In the genomic region with DNA sequence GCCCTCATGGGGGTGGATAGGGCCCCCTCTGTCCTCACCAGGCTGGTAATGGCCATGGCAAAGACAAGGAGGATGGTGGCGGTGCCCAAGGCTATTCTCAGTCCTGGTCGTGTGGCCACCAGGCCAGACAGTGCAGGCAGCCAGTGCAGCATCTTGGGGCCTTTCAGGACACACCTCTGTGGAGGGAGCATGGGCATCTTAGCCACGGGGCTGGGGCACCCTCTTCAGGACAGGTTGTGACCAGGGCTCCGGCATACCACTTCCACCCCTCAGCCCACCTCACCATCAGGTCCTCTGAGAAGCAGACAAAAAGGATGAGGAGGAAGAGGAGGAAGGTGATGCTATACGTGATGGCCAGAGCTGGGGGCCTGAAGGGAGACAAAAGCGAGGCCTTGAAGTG, we compare ENCODE assay signal across 25 cellular contexts. TPM values are rescaled to one million over a fixed set of nuclear protein-coding genes. Genes with fewer than 3 reads are reported as not detected.
DNase-seq lines count a peak whose midpoint lies in the region; ATAC-seq, FAIRE-seq and TF ChIP-seq lines count a peak whose summit lies in the region.
"Had no signal": no experiment of that assay in that cellular context is flagged by ENCODE, and none has a peak within 500 bp of the region (broad histone marks: within the 10 kb centered on the region; RNA-seq: fewer than 3 reads in every experiment).

No MANE protein-coding gene starts in this region.

- H3K79me2 ChIP-seq in HepG2 (ENCODE audit: insufficient read depth, low read length), result no peaks in the 10 kb centered on the region

- no TSS peak for BruUV-seq in HepG2 (replicated peaks; lab: Mats Ljungman, UMichigan)

- no peak overlapping the region for H3K4me3 Mint-ChIP-seq in stimulated activated effector memory CD8-positive, alpha-beta T cell treated with anti-CD3 and anti-CD28 coated beads, Interleukin-12 subunit alpha, Interleukin-12 subunit beta, amount 100 ng/mL, for 72 hours
- H3K4me3 Mint-ChIP-seq: B cell; CD8-positive, alpha-beta T cell; H9; HFFc6 had no signal

- POLR2A ChIA-PET in HepG2 (lab: Yijun Ruan, JAX), result interaction anchor here (0.8 to 1.3 kb wide), 3 partner anchors 24 to 108 kb away, joined by 3 to 5 read pairs (median 4); a partner anchor contains a TSS

- no peak overlapping the region for H3K9ac ChIP-seq in HepG2 (ENCODE audit: insufficient read depth, low read depth, low read length)
- H3K9ac ChIP-seq: GM23248 had no signal

- H3K4me2 ChIP-seq in HepG2 (ENCODE audit: low read depth, low read length), result no peak overlapping the region

- H3K27me3 ChIP-seq in HepG2 (ENCODE audit: control insufficient read depth in 1 of 2, insufficient read depth in 2 of 2, low read length in 2 of 2) (peaks cover 25 to 76% of the 10 kb centered on the region in 2 experiments), right lobe of liver (no peaks in the 10 kb centered on the region), lower lobe of right lung (ENCODE audit: low read depth) (no peaks in the 10 kb centered on the region)

- H3K4me3 ChIP-seq in HepG2 (replicated peaks in 1 of 3; ENCODE audit: insufficient read depth in 1 of 3, low read depth in 2 of 3, low read length in 3 of 3) (no peak overlapping the region), right lobe of liver (no peak overlapping the region), lower lobe of right lung (no peak overlapping the region)
- H3K4me3 ChIP-seq: GM23248 had no signal

- in situ Hi-C loops in HepG2 (cut with HindIII; ENCODE audit: extremely low pct_ligation_motif_present, low pct_unique_long_range_greater_than_20kb), result no loop called here

- intact Hi-C loops in HepG2 (cut with micrococcal nuclease; ENCODE audit: unreplicated experiment), result no loop called here
- intact Hi-C loops in right lobe of liver (cut with DNase I), result no loop called here
- intact Hi-C loops in lower lobe of right lung (cut with DNase I), result no loop called here

- peak; percentile 21 for ATAC-seq in HepG2
- no peak for ATAC-seq in right lobe of liver
- ATAC-seq in lower lobe of right lung, result no peak
- no peak for ATAC-seq in stimulated activated effector memory CD8-positive, alpha-beta T cell treated with anti-CD3 and anti-CD28 coated beads, Interleukin-12 subunit alpha, Interleukin-12 subunit beta, amount 100 ng/mL, for 72 hours
- ATAC-seq: CD8-positive, alpha-beta T cell; Panc1 had no signal

- H3K27ac ChIP-seq in HepG2 (ENCODE audit: extremely low read length, insufficient read depth, low read length), result no peak overlapping the region
- H3K27ac ChIP-seq in right lobe of liver, result no peak overlapping the region
- H3K27ac ChIP-seq in lower lobe of right lung, result no peak overlapping the region
- H3K27ac ChIP-seq: 22Rv1, C4-2B, GM23248, RWPE1 had no signal

- H3K9me3 Mint-ChIP-seq in stimulated activated effector memory CD8-positive, alpha-beta T cell treated with anti-CD3 and anti-CD28 coated beads, Interleukin-12 subunit alpha, Interleukin-12 subunit beta, amount 100 ng/mL, for 72 hours, result no peaks in the 10 kb centered on the region
- H3K9me3 Mint-ChIP-seq: CD8-positive, alpha-beta T cell; H9; HFFc6 had no signal

- no peak for TF ChIP-seq POLR2A in HepG2 (IDR thresholded peaks at IDR 0.05; ENCODE audit: insufficient read depth in 1 of 2, low read depth in 2 of 2, low read length in 2 of 2)
- no peak for TF ChIP-seq POLR2A in right lobe of liver (IDR thresholded peaks at IDR 0.05)

- TF ChIP-seq EP300 in HepG2 (IDR thresholded peaks at IDR 0.05; ENCODE audit: low read depth in 2 of 2, low read length in 2 of 2), result no peak
- TF ChIP-seq EP300 in HepG2 (CRISPR knock-in tag; IDR thresholded peaks at IDR 0.05; ENCODE audit: borderline replicate concordance), result no peak

- TF ChIP-seq RAD21 in HepG2 (CRISPR knock-in tag; IDR thresholded peaks at IDR 0.05), result no peak

- peak overlapping the region; percentile 32 for H3K27ac Mint-ChIP-seq in stimulated activated effector memory CD8-positive, alpha-beta T cell treated with anti-CD3 and anti-CD28 coated beads, Interleukin-12 subunit alpha, Interleukin-12 subunit beta, amount 100 ng/mL, for 72 hours
- H3K27ac Mint-ChIP-seq: B cell; CD8-positive, alpha-beta T cell; H9; HFFc6 had no signal

- no peaks in the 10 kb centered on the region for H3K36me3 ChIP-seq in HepG2 (replicated peaks in 1 of 2; ENCODE audit: control insufficient read depth in 1 of 2, insufficient read depth in 2 of 2, low read length in 2 of 2)
- H3K36me3 ChIP-seq in right lobe of liver, result no peaks in the 10 kb centered on the region
- peaks cover 9% of the 10 kb centered on the region for H3K36me3 ChIP-seq in lower lobe of right lung

- H3K9me3 ChIP-seq in HepG2 (ENCODE audit: low read length) (no peaks in the 10 kb centered on the region), right lobe of liver (no peaks in the 10 kb centered on the region), lower lobe of right lung (no peaks in the 10 kb centered on the region)
- H3K9me3 ChIP-seq: Caco-2 had no signal

- CTCF ChIA-PET in HepG2 (lab: Yijun Ruan, JAX; ENCODE audit: low intra/inter-chr PET ratio, low total read pairs), result no interaction called here

- TF ChIP-seq CTCF in HepG2 (CRISPR knock-in tag; IDR thresholded peaks at IDR 0.05), result peak; percentile 52
- no peak for TF ChIP-seq CTCF in right lobe of liver (IDR thresholded peaks at IDR 0.05)
- TF ChIP-seq CTCF in lower lobe of right lung (IDR thresholded peaks at IDR 0.05), result no peak

- no peaks in the 10 kb centered on the region for H4K20me1 ChIP-seq in HepG2 (ENCODE audit: insufficient read depth, low read length)

- H3K4me1 ChIP-seq in HepG2 (ENCODE audit: insufficient read depth, low read length), result peaks cover 9% of the 10 kb centered on the region
- no peaks in the 10 kb centered on the region for H3K4me1 ChIP-seq in right lobe of liver
- peaks cover 17% of the 10 kb centered on the region for H3K4me1 ChIP-seq in lower lobe of right lung
- H3K4me1 ChIP-seq: Caco-2 had no signal

- FAIRE-seq in HepG2 (lab: Jason Lieb, UNC), result no peak
- FAIRE-seq: G401.6 had no signal

- H3K36me3 Mint-ChIP-seq in stimulated activated effector memory CD8-positive, alpha-beta T cell treated with anti-CD3 and anti-CD28 coated beads, Interleukin-12 subunit alpha, Interleukin-12 subunit beta, amount 100 ng/mL, for 72 hours, result peaks cover 2% of the 10 kb centered on the region
- H3K36me3 Mint-ChIP-seq: CD8-positive, alpha-beta T cell had no signal

- DNase-seq in HepG2 (ENCODE audit: low spot score) (no peak), right lobe of liver (no peak), lower lobe of right lung (peak; percentile 38), cerebellar cortex (ENCODE audit: low spot score) (no peak), hippocampal formation (lab: John Stamatoyannopoulos, UW) (no peak)
- no peak for DNase-seq in stimulated activated effector memory CD8-positive, alpha-beta T cell treated with anti-CD3 and anti-CD28 coated beads, Interleukin-12 subunit alpha, Interleukin-12 subunit beta, amount 100 ng/mL, for 72 hours (ENCODE audit: low spot score in 2 of 2)
- DNase-seq: Caco-2; CD8-positive, alpha-beta T cell; H9; HFFc6; IMR-90; KG1; MM.1S; NCI-H1694; NCI-H2029 treated with DMSO at 0.1 percent for 48 hours; NCI-H446 treated with DMSO at 0.1 percent for 48 hours; NCI-H526; SHP77 treated with DMSO at 0.1 percent for 48 hours had no signal

- WGBS in HepG2 (ENCODE audit: low lambda C conversion rate), result 24% methylated on average over 6 of the region's 6 CpGs
- 63% methylated on average over 4 of the region's 6 CpGs for WGBS in right lobe of liver (ENCODE audit: insufficient coverage, low coverage, low lambda C conversion rate, missing lambda C conversion rate)

- H2AFZ ChIP-seq in HepG2 (ENCODE audit: low read length), result no peak overlapping the region
- H2AFZ ChIP-seq: GM23248 had no signal

- H3K4me1 Mint-ChIP-seq in stimulated activated effector memory CD8-positive, alpha-beta T cell treated with anti-CD3 and anti-CD28 coated beads, Interleukin-12 subunit alpha, Interleukin-12 subunit beta, amount 100 ng/mL, for 72 hours, result peaks cover 26% of the 10 kb centered on the region
- H3K4me1 Mint-ChIP-seq: H9 had no signal

RNA-seq across cellular contexts. Expression of a gene that starts 10.8 kb away (rescaled TPM):
- total RNA-seq in HepG2 (2016; rRNA removed; fragmentation: Illumina TruSeq; extraction: Trizol), result not detected in 2 replicates
- total RNA-seq in HepG2 (2016; cell fraction: cytosol; rRNA removed; fragmentation: Illumina TruSeq; extraction: Trizol; ENCODE audit: low read depth), result not detected in 2 replicates
- not detected in 2 replicates for total RNA-seq in HepG2 (2016; cell fraction: insoluble cytoplasmic fraction; rRNA removed; fragmentation: Illumina TruSeq; extraction: Trizol)
- total RNA-seq in HepG2 (2016; cell fraction: membrane; rRNA removed; fragmentation: Illumina TruSeq; extraction: Trizol), result not detected in 2 replicates
- total RNA-seq in HepG2 (2016; cell fraction: nucleus; rRNA removed; fragmentation: Illumina TruSeq; extraction: Trizol), result not detected in 2 replicates
- 0.03 TPM in 1 of 2 replicates, not detected in the other for polyA plus RNA-seq in HepG2 (2011; rRNA removed)
- not detected in 2 replicates for polyA plus RNA-seq in HepG2 (2011; cell fraction: cytosol; rRNA removed)
- polyA plus RNA-seq in HepG2 (2011; cell fraction: nucleus; rRNA removed), result 0.31 and 0.50 TPM in 2 replicates
- 0.20 TPM in 1 of 2 replicates, not detected in the other for polyA plus RNA-seq in HepG2 (2012)
- polyA plus RNA-seq in HepG2 (2016; cell fraction: cytosol; fragmentation: Illumina TruSeq; extraction: Trizol; ENCODE audit: low read depth), result not detected in 2 replicates
- polyA plus RNA-seq in HepG2 (2016; cell fraction: insoluble cytoplasmic fraction; fragmentation: Illumina TruSeq; extraction: Trizol; ENCODE audit: low read depth), result not detected in 2 replicates
- not detected in 2 replicates for polyA plus RNA-seq in HepG2 (2016; cell fraction: membrane; fragmentation: Illumina TruSeq; extraction: Trizol; ENCODE audit: low read depth)
- polyA plus RNA-seq in HepG2 (2016; cell fraction: nucleus; fragmentation: Illumina TruSeq; extraction: Trizol; ENCODE audit: insufficient read depth, low read depth), result 0.19 TPM in 1 of 2 replicates, not detected in the other
- polyA minus RNA-seq in HepG2 (2011; rRNA and poly(A)+ RNA removed; ENCODE audit: low replicate concordance), result 0.22 TPM in 1 of 2 replicates, not detected in the other
- polyA minus RNA-seq in HepG2 (2011; cell fraction: cytosol; rRNA and poly(A)+ RNA removed), result not detected in 2 replicates
- polyA minus RNA-seq in HepG2 (2011; cell fraction: nucleus; rRNA and poly(A)+ RNA removed), result 0.99 TPM in 1 of 2 replicates, not detected in the other
- total RNA-seq in right lobe of liver, result 1 to 10 TPM; 2.3 to 7.2 (median 3.9) TPM
- 42.7 TPM for total RNA-seq in lower lobe of right lung
- total RNA-seq: IMR-90 had no signal
- polyA plus RNA-seq: IMR-90 had no signal

RNA-seq across cellular contexts. Expression of a gene that starts 12.7 kb away (rescaled TPM):
- 1.00 and 3.2 TPM in 2 replicates for total RNA-seq in HepG2 (2016; rRNA removed; fragmentation: Illumina TruSeq; extraction: Trizol)
- total RNA-seq in HepG2 (2016; cell fraction: cytosol; rRNA removed; fragmentation: Illumina TruSeq; extraction: Trizol; ENCODE audit: low read depth), result 0.40 and 0.53 TPM in 2 replicates
- 0.25 and 2.9 TPM in 2 replicates for total RNA-seq in HepG2 (2016; cell fraction: insoluble cytoplasmic fraction; rRNA removed; fragmentation: Illumina TruSeq; extraction: Trizol)
- total RNA-seq in HepG2 (2016; cell fraction: membrane; rRNA removed; fragmentation: Illumina TruSeq; extraction: Trizol), result 0.55 and 0.59 TPM in 2 replicates
- 4.9 and 6.3 TPM in 2 replicates for total RNA-seq in HepG2 (2016; cell fraction: nucleus; rRNA removed; fragmentation: Illumina TruSeq; extraction: Trizol)
- 8.2 and 12.4 TPM in 2 replicates for polyA plus RNA-seq in HepG2 (2011; rRNA removed)
- polyA plus RNA-seq in HepG2 (2011; cell fraction: cytosol; rRNA removed), result 1.2 and 1.9 TPM in 2 replicates
- polyA plus RNA-seq in HepG2 (2011; cell fraction: nucleus; rRNA removed), result 89.0 and 109 TPM in 2 replicates
- polyA plus RNA-seq in HepG2 (2012), result 9.0 and 9.1 TPM in 2 replicates
- polyA plus RNA-seq in HepG2 (2016; cell fraction: cytosol; fragmentation: Illumina TruSeq; extraction: Trizol; ENCODE audit: low read depth), result 0.10 and 0.24 TPM in 2 replicates
- 0.76 and 0.87 TPM in 2 replicates for polyA plus RNA-seq in HepG2 (2016; cell fraction: insoluble cytoplasmic fraction; fragmentation: Illumina TruSeq; extraction: Trizol; ENCODE audit: low read depth)
- polyA plus RNA-seq in HepG2 (2016; cell fraction: membrane; fragmentation: Illumina TruSeq; extraction: Trizol; ENCODE audit: low read depth), result 0.37 and 0.90 TPM in 2 replicates
- 22.4 and 23.6 TPM in 2 replicates for polyA plus RNA-seq in HepG2 (2016; cell fraction: nucleus; fragmentation: Illumina TruSeq; extraction: Trizol; ENCODE audit: insufficient read depth, low read depth)
- polyA minus RNA-seq in HepG2 (2011; rRNA and poly(A)+ RNA removed; ENCODE audit: low replicate concordance), result 13.2 and 32.8 TPM in 2 replicates
- polyA minus RNA-seq in HepG2 (2011; cell fraction: cytosol; rRNA and poly(A)+ RNA removed), result 0.30 and 1.5 TPM in 2 replicates
- 17.3 and 18.9 TPM in 2 replicates for polyA minus RNA-seq in HepG2 (2011; cell fraction: nucleus; rRNA and poly(A)+ RNA removed)
- total RNA-seq in right lobe of liver, result 1 to 10 TPM; 2.7 to 5.5 (median 3.9) TPM
- 14.1 TPM for total RNA-seq in lower lobe of right lung

RNA-seq across cellular contexts. Expression of a gene that starts 14.1 kb away (rescaled TPM):
- total RNA-seq in HepG2 (2016; rRNA removed; fragmentation: Illumina TruSeq; extraction: Trizol), result 1.4 and 6.9 TPM in 2 replicates
- 0.40 and 0.44 TPM in 2 replicates for total RNA-seq in HepG2 (2016; cell fraction: cytosol; rRNA removed; fragmentation: Illumina TruSeq; extraction: Trizol; ENCODE audit: low read depth)
- 1.7 and 7.1 TPM in 2 replicates for total RNA-seq in HepG2 (2016; cell fraction: insoluble cytoplasmic fraction; rRNA removed; fragmentation: Illumina TruSeq; extraction: Trizol)
- total RNA-seq in HepG2 (2016; cell fraction: membrane; rRNA removed; fragmentation: Illumina TruSeq; extraction: Trizol), result 0.93 and 1.2 TPM in 2 replicates
- 10.5 and 12.4 TPM in 2 replicates for total RNA-seq in HepG2 (2016; cell fraction: nucleus; rRNA removed; fragmentation: Illumina TruSeq; extraction: Trizol)
- 3.9 and 6.1 TPM in 2 replicates for polyA plus RNA-seq in HepG2 (2011; rRNA removed)
- 0.65 and 1.5 TPM in 2 replicates for polyA plus RNA-seq in HepG2 (2011; cell fraction: cytosol; rRNA removed)
- polyA plus RNA-seq in HepG2 (2011; cell fraction: nucleus; rRNA removed), result 94.5 and 110 TPM in 2 replicates
- 4.0 and 7.4 TPM in 2 replicates for polyA plus RNA-seq in HepG2 (2012)
- polyA plus RNA-seq in HepG2 (2016; cell fraction: cytosol; fragmentation: Illumina TruSeq; extraction: Trizol; ENCODE audit: low read depth), result 0.31 and 0.36 TPM in 2 replicates
- polyA plus RNA-seq in HepG2 (2016; cell fraction: insoluble cytoplasmic fraction; fragmentation: Illumina TruSeq; extraction: Trizol; ENCODE audit: low read depth), result 1.1 and 1.5 TPM in 2 replicates
- polyA plus RNA-seq in HepG2 (2016; cell fraction: membrane; fragmentation: Illumina TruSeq; extraction: Trizol; ENCODE audit: low read depth), result 0.33 and 0.39 TPM in 2 replicates
- 19.7 and 20.2 TPM in 2 replicates for polyA plus RNA-seq in HepG2 (2016; cell fraction: nucleus; fragmentation: Illumina TruSeq; extraction: Trizol; ENCODE audit: insufficient read depth, low read depth)
- polyA minus RNA-seq in HepG2 (2011; rRNA and poly(A)+ RNA removed; ENCODE audit: low replicate concordance), result 7.7 and 12.0 TPM in 2 replicates
- 1.2 TPM in 2 replicates for polyA minus RNA-seq in HepG2 (2011; cell fraction: cytosol; rRNA and poly(A)+ RNA removed)
- 40.7 and 44.3 TPM in 2 replicates for polyA minus RNA-seq in HepG2 (2011; cell fraction: nucleus; rRNA and poly(A)+ RNA removed)
- 1 to 10 TPM; 1.8 to 5.8 (median 3.5) TPM for total RNA-seq in right lobe of liver
- 5.9 TPM for total RNA-seq in lower lobe of right lung

RNA-seq across cellular contexts. Expression of a gene that starts 15.8 kb away (rescaled TPM):
- total RNA-seq in HepG2 (2016; rRNA removed; fragmentation: Illumina TruSeq; extraction: Trizol), result not detected in 2 replicates
- total RNA-seq in HepG2 (2016; cell fraction: cytosol; rRNA removed; fragmentation: Illumina TruSeq; extraction: Trizol; ENCODE audit: low read depth), result not detected in 2 replicates
- total RNA-seq in HepG2 (2016; cell fraction: insoluble cytoplasmic fraction; rRNA removed; fragmentation: Illumina TruSeq; extraction: Trizol), result not detected in 2 replicates
- not detected in 2 replicates for total RNA-seq in HepG2 (2016; cell fraction: membrane; rRNA removed; fragmentation: Illumina TruSeq; extraction: Trizol)
- not detected in 2 replicates for total RNA-seq in HepG2 (2016; cell fraction: nucleus; rRNA removed; fragmentation: Illumina TruSeq; extraction: Trizol)
- polyA plus RNA-seq in HepG2 (2011; rRNA removed), result not detected in 2 replicates
- polyA plus RNA-seq in HepG2 (2011; cell fraction: cytosol; rRNA removed), result not detected in 2 replicates
- not detected in 2 replicates for polyA plus RNA-seq in HepG2 (2011; cell fraction: nucleus; rRNA removed)
- not detected in 2 replicates for polyA plus RNA-seq in HepG2 (2012)
- polyA plus RNA-seq in HepG2 (2016; cell fraction: cytosol; fragmentation: Illumina TruSeq; extraction: Trizol; ENCODE audit: low read depth), result not detected in 2 replicates
- polyA plus RNA-seq in HepG2 (2016; cell fraction: insoluble cytoplasmic fraction; fragmentation: Illumina TruSeq; extraction: Trizol; ENCODE audit: low read depth), result not detected in 2 replicates
- polyA plus RNA-seq in HepG2 (2016; cell fraction: membrane; fragmentation: Illumina TruSeq; extraction: Trizol; ENCODE audit: low read depth), result not detected in 2 replicates
- not detected in 2 replicates for polyA plus RNA-seq in HepG2 (2016; cell fraction: nucleus; fragmentation: Illumina TruSeq; extraction: Trizol; ENCODE audit: insufficient read depth, low read depth)
- not detected in 2 replicates for polyA minus RNA-seq in HepG2 (2011; rRNA and poly(A)+ RNA removed; ENCODE audit: low replicate concordance)
- not detected in 2 replicates for polyA minus RNA-seq in HepG2 (2011; cell fraction: cytosol; rRNA and poly(A)+ RNA removed)
- polyA minus RNA-seq in HepG2 (2011; cell fraction: nucleus; rRNA and poly(A)+ RNA removed), result not detected in 2 replicates
- 1 to 10 TPM in 2 of 6 experiments, under 1 TPM in 4; 0.70 to 1.6 (median 0.90) TPM for total RNA-seq in right lobe of liver
- 27.9 TPM for total RNA-seq in lower lobe of right lung
- total RNA-seq: HFFc6, IMR-90 had no signal

RNA-seq across cellular contexts. Expression of a gene that starts 16.2 kb away (rescaled TPM):
- total RNA-seq in HepG2 (2016; rRNA removed; fragmentation: Illumina TruSeq; extraction: Trizol) (22.4 and 35.8 TPM in 2 replicates), right lobe of liver (100 to 1,000 TPM; 118 to 219 (median 196) TPM), lower lobe of right lung (16.4 TPM)
- total RNA-seq in HepG2 (2016; cell fraction: cytosol; rRNA removed; fragmentation: Illumina TruSeq; extraction: Trizol; ENCODE audit: low read depth), result 7.4 and 8.6 TPM in 2 replicates
- total RNA-seq in HepG2 (2016; cell fraction: insoluble cytoplasmic fraction; rRNA removed; fragmentation: Illumina TruSeq; extraction: Trizol), result 25.0 and 33.5 TPM in 2 replicates
- 10.2 and 11.5 TPM in 2 replicates for total RNA-seq in HepG2 (2016; cell fraction: membrane; rRNA removed; fragmentation: Illumina TruSeq; extraction: Trizol)
- total RNA-seq in HepG2 (2016; cell fraction: nucleus; rRNA removed; fragmentation: Illumina TruSeq; extraction: Trizol), result 35.1 and 36.7 TPM in 2 replicates
- 110 and 143 TPM in 2 replicates for polyA plus RNA-seq in HepG2 (2011; rRNA removed)
- 88.2 and 112 TPM in 2 replicates for polyA plus RNA-seq in HepG2 (2011; cell fraction: cytosol; rRNA removed)
- polyA plus RNA-seq in HepG2 (2011; cell fraction: nucleus; rRNA removed), result 47.6 and 66.7 TPM in 2 replicates
- polyA plus RNA-seq in HepG2 (2012), result 94.8 and 120 TPM in 2 replicates
- 15.9 and 18.8 TPM in 2 replicates for polyA plus RNA-seq in HepG2 (2016; cell fraction: cytosol; fragmentation: Illumina TruSeq; extraction: Trizol; ENCODE audit: low read depth)
- 56.4 and 59.4 TPM in 2 replicates for polyA plus RNA-seq in HepG2 (2016; cell fraction: insoluble cytoplasmic fraction; fragmentation: Illumina TruSeq; extraction: Trizol; ENCODE audit: low read depth)
- 21.0 and 22.1 TPM in 2 replicates for polyA plus RNA-seq in HepG2 (2016; cell fraction: membrane; fragmentation: Illumina TruSeq; extraction: Trizol; ENCODE audit: low read depth)
- polyA plus RNA-seq in HepG2 (2016; cell fraction: nucleus; fragmentation: Illumina TruSeq; extraction: Trizol; ENCODE audit: insufficient read depth, low read depth), result 101 TPM in 2 replicates
- 15.9 and 85.1 TPM in 2 replicates for polyA minus RNA-seq in HepG2 (2011; rRNA and poly(A)+ RNA removed; ENCODE audit: low replicate concordance)
- polyA minus RNA-seq in HepG2 (2011; cell fraction: cytosol; rRNA and poly(A)+ RNA removed), result 34.0 and 49.4 TPM in 2 replicates
- 21.4 and 33.2 TPM in 2 replicates for polyA minus RNA-seq in HepG2 (2011; cell fraction: nucleus; rRNA and poly(A)+ RNA removed)
- total RNA-seq: H9 had no signal
